ENCODE assay signal across 18 cellular contexts in the genomic region with DNA sequence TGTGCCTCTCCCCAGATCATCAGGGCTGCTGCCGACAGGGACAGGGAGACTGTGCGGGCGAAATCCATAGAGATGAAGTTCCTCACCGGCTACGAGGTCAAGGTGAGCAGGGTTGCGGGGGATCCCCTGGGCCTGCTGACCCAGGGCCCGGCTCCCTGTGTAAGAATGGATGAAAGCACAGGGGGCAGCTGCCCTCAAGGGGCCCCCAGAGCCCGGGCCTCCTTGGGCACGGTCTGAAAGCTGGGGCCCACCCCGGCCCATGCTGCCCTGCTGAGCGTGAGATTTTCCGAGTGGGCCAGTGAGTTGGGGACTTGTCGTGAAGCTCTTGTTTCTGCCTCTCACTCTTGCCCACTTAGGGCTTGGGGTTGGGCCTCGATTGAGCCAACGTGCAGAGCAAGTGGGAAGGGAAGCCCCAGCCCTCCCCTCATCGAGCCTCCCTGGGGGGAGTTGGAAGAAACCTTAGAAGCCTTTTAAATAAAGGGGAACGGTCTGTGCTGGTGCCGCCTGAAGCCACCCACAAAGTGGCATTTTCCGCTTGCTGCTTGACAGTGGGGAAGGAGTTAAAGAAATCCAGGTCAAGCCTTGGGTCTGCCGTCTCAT. TPM values are rescaled to one million over a fixed set of nuclear protein-coding genes. Genes with fewer than 3 reads are reported as not detected.
DNase-seq lines count a peak whose midpoint lies in the region; ATAC-seq and TF ChIP-seq lines count a peak whose summit lies in the region.
"Had no signal": no experiment of that assay in that cellular context is flagged by ENCODE, and none has a peak within 500 bp of the region (broad histone marks: within the 10 kb centered on the region; RNA-seq: fewer than 3 reads in every experiment).

No MANE protein-coding gene starts in this region.

- CTCF ChIA-PET in activated naive CD4-positive, alpha-beta T cell treated with anti-CD3 and anti-CD28 coated beads, Interleukin-2, amount 10 ng/mL, durations not matched to agents 7 days and 5 days (lab: Charles Lee) = no interaction called here

- H3K4me3 Mint-ChIP-seq in activated naive CD4-positive, alpha-beta T cell treated with anti-CD3 and anti-CD28 coated beads, Interleukin-2, amount 10 ng/mL, durations not matched to agents 7 days and 5 days = no peak overlapping the region
- H3K4me3 Mint-ChIP-seq: brain; naive thymus-derived CD8-positive, alpha-beta T cell had no signal

- peaks cover 0 to 8% of the 10 kb centered on the region in 2 donors for H3K4me1 ChIP-seq in breast epithelium
- peaks cover 0 to 11% of the 10 kb centered on the region in 2 donors for H3K4me1 ChIP-seq in lung (ENCODE audit: control insufficient read depth in 2 of 2, insufficient read depth in 2 of 2, low read length in 2 of 2)
- H3K4me1 ChIP-seq: parathyroid adenoma had no signal

- H3K27ac ChIP-seq in breast epithelium (peak overlapping the region; percentile 13 to 45), lung (ENCODE audit: low read depth in 1 of 2, low read length in 1 of 2) (peak overlapping the region in 1 of 2 donors; percentile 76), temporal lobe (ENCODE audit: low read depth, low read length) (peak overlapping the region; percentile 59)
- H3K27ac ChIP-seq: parathyroid adenoma had no signal

- intact Hi-C loops in breast epithelium (cut with DNase I; ENCODE audit: low total_unique reads) (no loop called here), left colon (cut with DNase I, micrococcal nuclease) (no loop called here)

- H3K4me1 Mint-ChIP-seq in activated naive CD4-positive, alpha-beta T cell treated with anti-CD3 and anti-CD28 coated beads, Interleukin-2, amount 10 ng/mL, durations not matched to agents 7 days and 5 days = peaks cover 16% of the 10 kb centered on the region

- H3K36me3 ChIP-seq in breast epithelium (no peaks in the 10 kb centered on the region), lung (ENCODE audit: control insufficient read depth in 2 of 2, insufficient read depth in 2 of 2, low read length in 2 of 2) (peaks cover 0 to 47% of the 10 kb centered on the region in 2 donors)

- peak overlapping the region; percentile 19 for H3K27ac Mint-ChIP-seq in activated naive CD4-positive, alpha-beta T cell treated with anti-CD3 and anti-CD28 coated beads, Interleukin-2, amount 10 ng/mL, durations not matched to agents 7 days and 5 days

- no peak overlapping the region for H3K4me3 ChIP-seq in breast epithelium
- no peak overlapping the region for H3K4me3 ChIP-seq in lung
- H3K4me3 ChIP-seq: BLaER1, coronary artery, skin epidermis had no signal

- no peaks in the 10 kb centered on the region for H3K9me3 ChIP-seq in breast epithelium
- H3K9me3 ChIP-seq in lung (ENCODE audit: control insufficient read depth in 2 of 2, insufficient read depth in 1 of 2, low read length in 1 of 2) = peaks cover 0 to 1% of the 10 kb centered on the region in 2 donors
- H3K9me3 ChIP-seq: BLaER1 had no signal

- ATAC-seq in lung (ENCODE audit: insufficient read depth, low FRiP score) (no peak), left colon (no peak)
- ATAC-seq: naive thymus-derived CD8-positive, alpha-beta T cell had no signal

- H3K27me3 ChIP-seq in breast epithelium (no peaks in the 10 kb centered on the region), lung (ENCODE audit: control insufficient read depth, insufficient read depth) (no peaks in the 10 kb centered on the region)
- H3K27me3 ChIP-seq: BLaER1 had no signal

- TF ChIP-seq CTCF in breast epithelium (IDR thresholded peaks at IDR 0.05) (no peak), lung (IDR thresholded peaks at IDR 0.05; ENCODE audit: control extremely low read depth, extremely low read depth) (no peak), GM10266 (IDR thresholded peaks at IDR 0.05; ENCODE audit: control insufficient read depth, insufficient read depth, low read depth, missing control alignments) (no peak)

- 90 to 94% methylated on average over 20 of the region's 20 CpGs for WGBS in lung, 2 donors

- TF ChIP-seq POLR2A in breast epithelium (IDR thresholded peaks at IDR 0.05) = no peak

- DNase-seq in activated naive CD4-positive, alpha-beta T cell treated with anti-CD3 and anti-CD28 coated beads, Interleukin-2, amount 10 ng/mL, durations not matched to agents 7 days and 5 days = no peak
- no peak for DNase-seq in activated naive CD4-positive, alpha-beta T cell (lab: John Stamatoyannopoulos, UW)
- DNase-seq in breast epithelium (ENCODE audit: low spot score in 2 of 2) (no peak), lung (ENCODE audit: low spot score) (peak; percentile 27), GM10266 (ENCODE audit: extremely low spot score) (no peak), left colon (no peak)
- no peak for DNase-seq in effector CD4-positive, alpha-beta T cell
- DNase-seq: activated CD4-positive, CD25-positive, alpha-beta regulatory T cell treated with anti-CD3 and anti-CD28 coated beads, Interleukin-2, amount 50 U/mL, for 72 hours; NCI-H510A; RPMI8226; stimulated activated naive CD4-positive, alpha-beta T cell treated with Interleukin-2 at 50 U/mL for 16 hours had no signal

- no peaks in the 10 kb centered on the region for H3K27me3 Mint-ChIP-seq in activated naive CD4-positive, alpha-beta T cell treated with anti-CD3 and anti-CD28 coated beads, Interleukin-2, amount 10 ng/mL, durations not matched to agents 7 days and 5 days
- H3K27me3 Mint-ChIP-seq: brain; naive thymus-derived CD8-positive, alpha-beta T cell had no signal

- peaks cover 6% of the 10 kb centered on the region for H3K36me3 Mint-ChIP-seq in activated naive CD4-positive, alpha-beta T cell treated with anti-CD3 and anti-CD28 coated beads, Interleukin-2, amount 10 ng/mL, durations not matched to agents 7 days and 5 days

- no peaks in the 10 kb centered on the region for H3K9me3 Mint-ChIP-seq in activated naive CD4-positive, alpha-beta T cell treated with anti-CD3 and anti-CD28 coated beads, Interleukin-2, amount 10 ng/mL, durations not matched to agents 7 days and 5 days
- H3K9me3 Mint-ChIP-seq: brain; naive thymus-derived CD8-positive, alpha-beta T cell had no signal

RNA-seq across cellular contexts. Expression of gene COQ8A, which starts 45.2 kb away (rescaled TPM):
- 100 to 1,000 TPM in 1 of 3 donors, 10 to 100 TPM in 2; 51.8 to 307 (median 60.6) TPM for total RNA-seq in breast epithelium
- 10 to 100 TPM; 27.4 to 50.5 TPM for total RNA-seq in lung
- 10 to 100 TPM; 16.2 to 30.7 TPM for polyA plus RNA-seq in lung
- 16.7 TPM for total RNA-seq in temporal lobe
- 10 to 100 TPM; 39.9 to 44.8 TPM for total RNA-seq in left colon
